Comparison of ENCODE assay signal across 1 cellular context in the genomic region with DNA sequence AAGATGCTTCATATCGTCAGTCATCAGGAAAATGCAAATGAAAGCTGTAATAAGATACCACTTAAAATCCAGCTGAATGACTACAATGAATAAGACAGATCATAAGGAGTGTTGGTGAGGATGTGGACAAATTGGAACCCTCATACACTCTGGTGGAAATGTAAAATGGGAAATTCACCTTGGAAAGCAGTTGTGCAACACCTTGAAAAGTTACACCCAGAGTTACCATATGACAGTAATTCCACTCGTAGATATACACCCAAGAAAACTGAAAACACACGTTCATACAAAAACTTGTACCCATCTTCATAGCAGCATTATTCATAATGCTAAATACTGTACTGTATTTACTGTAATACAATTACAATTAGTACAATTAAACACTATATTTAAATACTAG.
TF ChIP-seq lines count a peak whose summit lies in the region.

No MANE protein-coding gene starts in this region.

TF ChIP-seq in HEK293, 187 proteins besides CTCF, POLR2A, EP300 and RAD21 (continued from another document):
- TF ChIP-seq ZNF280D (tag by site-specific recombination; IDR thresholded peaks at IDR 0.05) (no peak), KLF8 (tag by site-specific recombination; IDR thresholded peaks at IDR 0.05) (no peak), ZBTB49 (tag by site-specific recombination; IDR thresholded peaks at IDR 0.05; ENCODE audit: low read depth) (no peak), MZF1 (tag by site-specific recombination; IDR thresholded peaks at IDR 0.05; ENCODE audit: borderline replicate concordance) (no peak), ZNF302 (tag by site-specific recombination; IDR thresholded peaks at IDR 0.05; ENCODE audit: low read depth) (no peak), ZBTB17 (tag by site-specific recombination; IDR thresholded peaks at IDR 0.05) (peak; percentile 42; the same call in 1 of the 2 replicates), ZNF211 (tag by site-specific recombination; IDR thresholded peaks at IDR 0.05; ENCODE audit: low read depth) (no peak), ZNF366 (tag by site-specific recombination; conservative IDR thresholded peaks at IDR 0.05) (0 out of 2 replicates have a peak, but pooled peaks have one; percentile 18), ZSCAN5A (tag by site-specific recombination; IDR thresholded peaks at IDR 0.05) (no peak), ZNF596 (tag by site-specific recombination; IDR thresholded peaks at IDR 0.05) (no peak), ZNF692 (tag by site-specific recombination; IDR thresholded peaks at IDR 0.05) (0 out of 2 replicates have a peak, but pooled peaks have one; percentile 27), SCRT2 (tag by site-specific recombination; IDR thresholded peaks at IDR 0.05) (no peak), ZBTB1 (tag by site-specific recombination; IDR thresholded peaks at IDR 0.05) (no peak), ZNF510 (tag by site-specific recombination; IDR thresholded peaks at IDR 0.05; ENCODE audit: insufficient replicate concordance) (no peak), ZNF341 (tag by site-specific recombination; IDR thresholded peaks at IDR 0.05; ENCODE audit: low read depth) (no peak)
